In genomic region chr12:108666326-108666995, GRCh38 we compare ENCODE assay signal across 11 cellular contexts. TPM values are rescaled to one million over a fixed set of nuclear protein-coding genes. Genes with fewer than 3 reads are reported as not detected.
DNase-seq lines count a peak whose midpoint lies in the region; ATAC-seq and TF ChIP-seq lines count a peak whose summit lies in the region.
"Had no signal": no experiment of that assay in that cellular context is flagged by ENCODE, and none has a peak within 500 bp of the region (broad histone marks: within the 10 kb centered on the region; RNA-seq: fewer than 3 reads in every experiment).

No MANE protein-coding gene starts in this region.

- H3K36me3 Mint-ChIP-seq in activated T-helper 1 cell treated with anti-CD3 and anti-CD28 coated beads, Interleukin-12 subunit alpha, Interleukin-12 subunit beta, Interleukin-2, Interleukin-4 antibody, amounts not matched to agents 30 ng/mL and 10 ng/mL and 1 ng/mL, durations not matched to agents 14 hours and 24 hours and 36 hours (ENCODE audit: low read depth) = no peaks in the 10 kb centered on the region

- 35 to 63% methylated on average over 3 of the region's 3 CpGs for WGBS in lung, 2 donors
- 59% methylated on average over 3 of the region's 3 CpGs; no CpG with 5 or more reads in 1 of the 2 donors for WGBS in transverse colon (ENCODE audit: low coverage in 1 of 2), 2 donors

- DNase-seq in NCI-H524 treated with DMSO at 0.1 percent for 48 hours (lab: John Stamatoyannopoulos, UW) (peak; percentile 63), choroid plexus epithelial cell (ENCODE audit: low read depth) (peak; percentile 53), lung (ENCODE audit: low spot score) (no peak), transverse colon (peak; percentile 20), GM19240 (ENCODE audit: insufficient read length, low spot score) (no peak), T-helper 9 cell (no peak)
- DNase-seq in activated T-helper 1 cell treated with anti-CD3 and anti-CD28 coated beads, Interleukin-12 subunit alpha, Interleukin-12 subunit beta, Interleukin-2, Interleukin-4 antibody, amounts not matched to agents 30 ng/mL and 10 ng/mL and 1 ng/mL, durations not matched to agents 14 hours and 24 hours and 36 hours (ENCODE audit: low spot score) = no peak
- DNase-seq: effector memory CD8-positive, alpha-beta T cell; NCI-H510A had no signal

- peak overlapping the region; percentile 15 to 85 for H3K27ac ChIP-seq in lung (ENCODE audit: low read depth in 1 of 2, low read length in 1 of 2)
- H3K27ac ChIP-seq in transverse colon = peak overlapping the region; percentile 82 to 93 (median 88)

- H3K27ac Mint-ChIP-seq in activated T-helper 1 cell treated with anti-CD3 and anti-CD28 coated beads, Interleukin-12 subunit alpha, Interleukin-12 subunit beta, Interleukin-2, Interleukin-4 antibody, amounts not matched to agents 30 ng/mL and 10 ng/mL and 1 ng/mL, durations not matched to agents 14 hours and 24 hours and 36 hours = no peak overlapping the region
- H3K27ac Mint-ChIP-seq: effector memory CD8-positive, alpha-beta T cell; stimulated activated naive CD8-positive, alpha-beta T cell treated with anti-CD3 and anti-CD28 coated beads, Interleukin-15, Interleukin-2, amounts not matched to agents 100 ng/mL and 50 ng/mL, for 24 hours had no signal

- intact Hi-C loops in transverse colon (cut with DNase I; ENCODE audit: low total_unique reads) = no loop called here
- intact Hi-C loops in activated T-helper 1 cell treated with anti-CD3 and anti-CD28 coated beads, Interleukin-12 subunit alpha, Interleukin-12 subunit beta, Interleukin-2, Interleukin-4 antibody, amounts not matched to agents 30 ng/mL and 10 ng/mL and 1 ng/mL, durations not matched to agents 14 hours and 24 hours and 36 hours (cut with micrococcal nuclease) = no loop called here

- no peaks in the 10 kb centered on the region for H3K27me3 Mint-ChIP-seq in activated T-helper 1 cell treated with anti-CD3 and anti-CD28 coated beads, Interleukin-12 subunit alpha, Interleukin-12 subunit beta, Interleukin-2, Interleukin-4 antibody, amounts not matched to agents 30 ng/mL and 10 ng/mL and 1 ng/mL, durations not matched to agents 14 hours and 24 hours and 36 hours (ENCODE audit: insufficient read depth)
- H3K27me3 Mint-ChIP-seq: effector memory CD8-positive, alpha-beta T cell; stimulated activated naive CD8-positive, alpha-beta T cell treated with anti-CD3 and anti-CD28 coated beads, Interleukin-15, Interleukin-2, amounts not matched to agents 100 ng/mL and 50 ng/mL, for 24 hours had no signal

- H3K4me1 Mint-ChIP-seq in activated T-helper 1 cell treated with anti-CD3 and anti-CD28 coated beads, Interleukin-12 subunit alpha, Interleukin-12 subunit beta, Interleukin-2, Interleukin-4 antibody, amounts not matched to agents 30 ng/mL and 10 ng/mL and 1 ng/mL, durations not matched to agents 14 hours and 24 hours and 36 hours (ENCODE audit: low read depth) = peaks cover 17% of the 10 kb centered on the region

- no peaks in the 10 kb centered on the region for H3K9me3 Mint-ChIP-seq in activated T-helper 1 cell treated with anti-CD3 and anti-CD28 coated beads, Interleukin-12 subunit alpha, Interleukin-12 subunit beta, Interleukin-2, Interleukin-4 antibody, amounts not matched to agents 30 ng/mL and 10 ng/mL and 1 ng/mL, durations not matched to agents 14 hours and 24 hours and 36 hours
- H3K9me3 Mint-ChIP-seq: effector memory CD8-positive, alpha-beta T cell; stimulated activated naive CD8-positive, alpha-beta T cell treated with anti-CD3 and anti-CD28 coated beads, Interleukin-15, Interleukin-2, amounts not matched to agents 100 ng/mL and 50 ng/mL, for 24 hours had no signal

- TF ChIP-seq EP300 in transverse colon (IDR thresholded peaks at IDR 0.05; ENCODE audit: low read depth) = no peak

- H3K4me1 ChIP-seq in lung (ENCODE audit: control insufficient read depth in 2 of 2, insufficient read depth in 2 of 2, low read length in 2 of 2) (peaks cover 0 to 26% of the 10 kb centered on the region in 2 donors), transverse colon (peaks cover 26 to 57% (median 46%) of the 10 kb centered on the region in 4 donors)

- TF ChIP-seq POLR2A in transverse colon (IDR thresholded peaks at IDR 0.05) = no peak

- no peaks in the 10 kb centered on the region for H3K9me3 ChIP-seq in lung (ENCODE audit: control insufficient read depth in 2 of 2, insufficient read depth in 1 of 2, low read length in 1 of 2)
- no peaks in the 10 kb centered on the region for H3K9me3 ChIP-seq in transverse colon
- H3K9me3 ChIP-seq: ovary had no signal

- H3K36me3 ChIP-seq in lung (ENCODE audit: control insufficient read depth in 2 of 2, insufficient read depth in 2 of 2, low read length in 2 of 2) = peaks cover 0 to 4% of the 10 kb centered on the region in 2 donors
- peaks cover 0 to 5% (median 0%) of the 10 kb centered on the region in 4 donors for H3K36me3 ChIP-seq in transverse colon
- H3K36me3 ChIP-seq: ovary had no signal

- H3K4me3 Mint-ChIP-seq in activated T-helper 1 cell treated with anti-CD3 and anti-CD28 coated beads, Interleukin-12 subunit alpha, Interleukin-12 subunit beta, Interleukin-2, Interleukin-4 antibody, amounts not matched to agents 30 ng/mL and 10 ng/mL and 1 ng/mL, durations not matched to agents 14 hours and 24 hours and 36 hours = no peak overlapping the region
- H3K4me3 Mint-ChIP-seq: effector memory CD8-positive, alpha-beta T cell; stimulated activated naive CD8-positive, alpha-beta T cell treated with anti-CD3 and anti-CD28 coated beads, Interleukin-15, Interleukin-2, amounts not matched to agents 100 ng/mL and 50 ng/mL, for 24 hours had no signal

- in situ Hi-C loops in transverse colon (cut with MboI; ENCODE audit: low pct_ligation_motif_present in 1 of 4, low pct_unique_long_range_greater_than_20kb in 1 of 4, low sequenced_read_pairs in 3 of 4) = loop anchor here in 3 of 4 donors (10.0 to 25.0 kb wide), 3 partner anchors 138 to 421 kb away; partner anchors contain the start of genes ALKBH2 (in 1 of the 3) and UNG (in 1 of the 3)

- H3K27me3 ChIP-seq in lung (ENCODE audit: control insufficient read depth, insufficient read depth) = no peaks in the 10 kb centered on the region
- no peaks in the 10 kb centered on the region for H3K27me3 ChIP-seq in transverse colon
- H3K27me3 ChIP-seq: ovary had no signal

- no peak overlapping the region for H3K4me3 ChIP-seq in choroid plexus epithelial cell (ENCODE audit: low read depth, low read length)
- H3K4me3 ChIP-seq in lung = no peak overlapping the region
- H3K4me3 ChIP-seq in transverse colon = no peak overlapping the region
- H3K4me3 ChIP-seq: ovary had no signal

- TF ChIP-seq CTCF in choroid plexus epithelial cell (conservative IDR thresholded peaks at IDR 0.05; ENCODE audit: low read depth, low read length) (no peak), lung (IDR thresholded peaks at IDR 0.05; ENCODE audit: control extremely low read depth, extremely low read depth) (no peak), transverse colon (IDR thresholded peaks at IDR 0.05) (no peak)

- ATAC-seq in lung (ENCODE audit: insufficient read depth, low FRiP score) = no peak
- ATAC-seq: effector memory CD8-positive, alpha-beta T cell had no signal

RNA-seq across cellular contexts. Expression of gene SELPLG, which starts 32.8 kb away (rescaled TPM):
- total RNA-seq in lung = 10 to 100 TPM; 11.3 to 47.2 TPM
- polyA plus RNA-seq in lung = 10 to 100 TPM; 13.8 to 97.0 TPM
- total RNA-seq in transverse colon = 1 to 10 TPM; 1.6 to 9.4 (median 3.6) TPM
- total RNA-seq in activated T-helper 1 cell treated with anti-CD3 and anti-CD28 coated beads, Interleukin-12 subunit alpha, Interleukin-12 subunit beta, Interleukin-2, Interleukin-4 antibody, amounts not matched to agents 30 ng/mL and 10 ng/mL and 1 ng/mL, durations not matched to agents 14 hours and 24 hours and 36 hours = 51.9 and 53.5 TPM in 2 replicates

Comparison
In these comparisons a context has a peak if more than half of its experiments do, and no peak if none do; other contexts are left out.
1. DNase-seq: peak in NCI-H524 treated with DMSO at 0.1 percent for 48 hours (single experiment), choroid plexus epithelial cell (single experiment) and transverse colon (single experiment); none in lung (single experiment), GM19240 (single experiment), T-helper 9 cell (single experiment) and activated T-helper 1 cell treated with anti-CD3 and anti-CD28 coated beads, Interleukin-12 subunit alpha, Interleukin-12 subunit beta, Interleukin-2, Interleukin-4 antibody, amounts not matched to agents 30 ng/mL and 10 ng/mL and 1 ng/mL, durations not matched to agents 14 hours and 24 hours and 36 hours (single experiment).